In genomic region chr6:90584636-90585255, GRCh38 we compare ENCODE assay signal across 8 cellular contexts. TPM values are rescaled to one million over a fixed set of nuclear protein-coding genes. Genes with fewer than 3 reads are reported as not detected.
A peak's percentile ranks its signal among the peaks of the same experiment; 100 is the strongest.
DNase-seq lines count a peak whose midpoint lies in the region; ATAC-seq and TF ChIP-seq lines count a peak whose summit lies in the region.

No MANE protein-coding gene starts in this region.

- H3K4me3 ChIP-seq in AG04450 (ENCODE audit: low read depth, low read length) = peak overlapping the region; percentile 59
- H3K4me3 ChIP-seq in PC-3 (ENCODE audit: low read length) = peak overlapping the region; percentile 98
- peak overlapping the region; percentile 65 for H3K4me3 ChIP-seq in fibroblast of pulmonary artery (replicated peaks; ENCODE audit: low read depth, low read length)

- H3K4me1 ChIP-seq in PC-3 (ENCODE audit: insufficient read depth, low read length) = peaks cover 24% of the 10 kb centered on the region

- peaks cover 71% of the 10 kb centered on the region for H3K79me2 ChIP-seq in PC-3 (ENCODE audit: low read length)

- no peaks in the 10 kb centered on the region for H3F3A ChIP-seq in PC-3 (ENCODE audit: low read length, unreplicated experiment)

- H3K27ac ChIP-seq in AG04450 (ENCODE audit: low read depth, low read length) = no peak overlapping the region
- H3K27ac ChIP-seq in PC-3 (ENCODE audit: low read length) = no peak overlapping the region
- H3K27ac ChIP-seq in substantia nigra (ENCODE audit: low read depth, low read length, poor library complexity, severe bottlenecking) = no peak overlapping the region

- ATAC-seq in GM21367 (IDR thresholded peaks at IDR 0.05; ENCODE audit: unreplicated experiment) (peak; percentile 23), PC-3 (no peak), HG03108 (IDR thresholded peaks at IDR 0.05; ENCODE audit: unreplicated experiment) (no peak)

- TF ChIP-seq CTCF in AG04450 (IDR thresholded peaks at IDR 0.05; ENCODE audit: low read depth, low read length) (no peak), PC-3 (conservative IDR thresholded peaks at IDR 0.05; ENCODE audit: low read depth, low read length) (no peak), fibroblast of pulmonary artery (IDR thresholded peaks at IDR 0.05; ENCODE audit: low read length, missing control alignments) (no peak)

- CTCF ChIA-PET in AG04450 (lab: Charles Lee) = no interaction called here
- CTCF ChIA-PET in PC-3 (lab: Charles Lee) = no interaction called here

- peak overlapping the region; percentile 96 for H3K4me2 ChIP-seq in PC-3 (ENCODE audit: low read length)

- H3K9me2 ChIP-seq in PC-3 (replicated peaks; ENCODE audit: low read length) = no peaks in the 10 kb centered on the region

- intact Hi-C loops in PC-3 (cut with micrococcal nuclease) = no loop called here

- H2AFZ ChIP-seq in PC-3 (ENCODE audit: low read length) = no peak overlapping the region

- H3K9ac ChIP-seq in PC-3 (ENCODE audit: low read length) = peak overlapping the region; percentile 96; the same call in 1 of the 2 replicates

- no TSS peak for BruUV-seq in PC-3 (replicated peaks; lab: Mats Ljungman, UMichigan)

- peaks cover 23% of the 10 kb centered on the region for H4K20me1 ChIP-seq in PC-3 (ENCODE audit: low read length)

- in situ Hi-C loops in ACHN (cut with HindIII; ENCODE audit: low pct_ligation_motif_present, low pct_unique_long_range_greater_than_20kb, low sequenced_read_pairs) = no loop called here

- no peak for DNase-seq in AG04450 (ENCODE audit: low read depth, low spot score)
- no peak for DNase-seq in PC-3
- DNase-seq in fibroblast of pulmonary artery (ENCODE audit: low read depth) = peak; percentile 4
- no peak for DNase-seq in substantia nigra (lab: John Stamatoyannopoulos, UW)
- no peak for DNase-seq in ACHN
- DNase-seq in NCI-H1930 (lab: John Stamatoyannopoulos, UW) = no peak

- H3K36me3 ChIP-seq in PC-3 (ENCODE audit: low read depth, low read length) = no peaks in the 10 kb centered on the region

- no peaks in the 10 kb centered on the region; the same call in 1 of the 2 replicates for H3K9me3 ChIP-seq in AG04450 (ENCODE audit: control insufficient read depth, insufficient read depth, low read length)
- no peaks in the 10 kb centered on the region for H3K9me3 ChIP-seq in PC-3 (ENCODE audit: low read length)

- no peaks in the 10 kb centered on the region for H3K27me3 ChIP-seq in AG04450 (ENCODE audit: control insufficient read depth, insufficient read depth, low read length)
- H3K27me3 ChIP-seq in PC-3 (ENCODE audit: low read length) = no peaks in the 10 kb centered on the region

- POLR2A ChIA-PET in AG04450 (lab: Yijun Ruan, JAX) (no interaction called here), PC-3 (lab: Charles Lee; ENCODE audit: unreplicated experiment) (no interaction called here)

RNA-seq across cellular contexts. Expression of gene MAP3K7, which starts 2.1 kb away (rescaled TPM):
- 40.1 and 52.4 TPM in 2 replicates for polyA plus RNA-seq in AG04450 (2011; rRNA removed)
- 27.6 and 40.8 TPM in 2 replicates for polyA minus RNA-seq in AG04450 (2011; rRNA and poly(A)+ RNA removed)
- 14.0 and 17.1 TPM in 2 replicates for total RNA-seq in PC-3 (2014; rRNA removed)
